In genomic region chr10:33271969-33272583, GRCh38 we compare ENCODE assay signal across 12 cellular contexts.
DNase-seq lines count a peak whose midpoint lies in the region; ATAC-seq and TF ChIP-seq lines count a peak whose summit lies in the region.
"Had no signal": no experiment of that assay in that cellular context is flagged by ENCODE, and none has a peak within 500 bp of the region (broad histone marks: within the 10 kb centered on the region; RNA-seq: fewer than 3 reads in every experiment).

No MANE protein-coding gene starts in this region.

- peaks cover 16 to 76% (median 55%) of the 10 kb centered on the region in 12 donors for H3K4me1 ChIP-seq in heart left ventricle
- peaks cover 20% of the 10 kb centered on the region for H3K4me1 ChIP-seq in body of pancreas
- H3K4me1 ChIP-seq in mesodermal cell (ENCODE audit: control insufficient read depth, insufficient read depth, low read length, poor library complexity, severe bottlenecking): peaks cover 21% of the 10 kb centered on the region
- H3K4me1 ChIP-seq in upper lobe of left lung: peaks cover 17 to 35% (median 29%) of the 10 kb centered on the region in 4 donors
- peaks cover 0 to 53% (median 16%) of the 10 kb centered on the region in 4 donors for H3K4me1 ChIP-seq in tibial nerve

- no peak for TF ChIP-seq POLR2A in heart left ventricle (IDR thresholded peaks at IDR 0.05)
- no peak for TF ChIP-seq POLR2A in body of pancreas (IDR thresholded peaks at IDR 0.05)
- TF ChIP-seq POLR2A in upper lobe of left lung (IDR thresholded peaks at IDR 0.05): no peak
- no peak for TF ChIP-seq POLR2A in tibial nerve (IDR thresholded peaks at IDR 0.05)

- ATAC-seq in heart left ventricle: no peak
- no peak for ATAC-seq in left cardiac atrium
- no peak for ATAC-seq in body of pancreas
- ATAC-seq in upper lobe of left lung (ENCODE audit: low FRiP score in 2 of 2): no peak
- ATAC-seq: activated CD4-positive, alpha-beta T cell treated with anti-CD3 and anti-CD28 coated beads for 36 hours had no signal

- H3K4me3 ChIP-seq in heart left ventricle (peak overlapping the region in 4 of 12 donors; percentile 34 to 43 (median 36)), body of pancreas (no peak overlapping the region), mesodermal cell (ENCODE audit: extremely low read depth, insufficient read depth, low read length, poor library complexity, severe bottlenecking) (no peak overlapping the region), upper lobe of left lung (no peak overlapping the region), tibial nerve (no peak overlapping the region)

- peak overlapping the region in 11 of 12 donors; percentile 79 to 93 (median 88) for H3K27ac ChIP-seq in heart left ventricle
- H3K27ac ChIP-seq in body of pancreas: peak overlapping the region; percentile 46 to 74 (median 70)
- peak overlapping the region; percentile 46 for H3K27ac ChIP-seq in mesodermal cell (ENCODE audit: low read depth, low read length, severe bottlenecking)
- peak overlapping the region in 3 of 4 donors; percentile 80 to 84 (median 82) for H3K27ac ChIP-seq in upper lobe of left lung
- peak overlapping the region in 2 of 4 donors; percentile 70 to 79 for H3K27ac ChIP-seq in tibial nerve

- no peak for TF ChIP-seq EP300 in upper lobe of left lung (IDR thresholded peaks at IDR 0.05)
- no peak for TF ChIP-seq EP300 in tibial nerve (IDR thresholded peaks at IDR 0.05)

- no peaks in the 10 kb centered on the region for H3K27me3 ChIP-seq in heart left ventricle
- H3K27me3 ChIP-seq in body of pancreas: no peaks in the 10 kb centered on the region
- no peaks in the 10 kb centered on the region for H3K27me3 ChIP-seq in upper lobe of left lung
- no peaks in the 10 kb centered on the region for H3K27me3 ChIP-seq in tibial nerve

- WGBS in heart left ventricle, 4 donors: 9 to 16% (median 13%) methylated on average over 4 of the region's 4 CpGs
- WGBS in body of pancreas, 2 donors: 45 to 49% methylated on average over 4 of the region's 4 CpGs
- 100% methylated on average over 1 of the region's 4 CpGs; no CpG with 5 or more reads in 1 of the 2 experiments for WGBS in mesodermal cell (ENCODE audit: insufficient coverage in 2 of 2), 2 experiments
- WGBS in upper lobe of left lung, 2 donors: 47 to 54% methylated on average over 4 of the region's 4 CpGs
- 21 to 31% methylated on average over 4 of the region's 4 CpGs for WGBS in tibial nerve, 2 donors

- intact Hi-C loops in heart left ventricle (cut with DNase I) (loop anchor here in 5 of 10 donors (5.0 to 10.0 kb wide), 4 partner anchors 53 to 60 kb away; partner anchors contain the start of gene NRP1 (in 2 of the 5)), left cardiac atrium (cut with DNase I) (no loop called here), body of pancreas (cut with DNase I) (no loop called here)

- DNase-seq in heart left ventricle: no peak
- DNase-seq in left cardiac atrium: no peak
- DNase-seq in body of pancreas: no peak
- DNase-seq in upper lobe of left lung: no peak
- no peak for DNase-seq in stimulated activated CD4-positive, alpha-beta T cell treated with anti-CD3 and anti-CD28 coated beads, Interleukin-15, amount 100 ng/mL, for 24 hours
- no peak for DNase-seq in COLO668 (lab: John Stamatoyannopoulos, UW; ENCODE audit: unreplicated experiment)
- DNase-seq in tibial nerve (ENCODE audit: low spot score in 2 of 2): no peak
- DNase-seq: activated CD4-positive, alpha-beta T cell treated with anti-CD3 and anti-CD28 coated beads for 36 hours; DMS153; KG1; NCI-H1930 had no signal

- no peak for TF ChIP-seq CTCF in heart left ventricle (IDR thresholded peaks at IDR 0.05)
- no peak for TF ChIP-seq CTCF in body of pancreas (IDR thresholded peaks at IDR 0.05)
- no peak for TF ChIP-seq CTCF in upper lobe of left lung (IDR thresholded peaks at IDR 0.05)
- TF ChIP-seq CTCF in tibial nerve (IDR thresholded peaks at IDR 0.05): no peak

- H3K9me3 ChIP-seq in heart left ventricle: no peaks in the 10 kb centered on the region
- H3K9me3 ChIP-seq in body of pancreas: no peaks in the 10 kb centered on the region
- no peaks in the 10 kb centered on the region for H3K9me3 ChIP-seq in mesodermal cell (ENCODE audit: control insufficient read depth, low read length)
- no peaks in the 10 kb centered on the region for H3K9me3 ChIP-seq in upper lobe of left lung
- no peaks in the 10 kb centered on the region for H3K9me3 ChIP-seq in tibial nerve

- H3K36me3 ChIP-seq in heart left ventricle (peaks cover 0 to 66% (median 44%) of the 10 kb centered on the region in 9 donors), body of pancreas (replicated peaks in 1 of 2; ENCODE audit: insufficient read depth in 1 of 2, low read depth in 2 of 2) (no peaks in the 10 kb centered on the region), mesodermal cell (ENCODE audit: control insufficient read depth, insufficient read depth, low read length) (peaks cover 40% of the 10 kb centered on the region), upper lobe of left lung (peaks cover 0 to 14% (median 5%) of the 10 kb centered on the region in 4 donors), tibial nerve (peaks cover 0 to 5% (median 0%) of the 10 kb centered on the region in 3 donors)
